Comparison of ENCODE assay signal across 7 cellular contexts in genomic region chr4:171765514-171765913, GRCh38. TPM values are rescaled to one million over a fixed set of nuclear protein-coding genes. Genes with fewer than 3 reads are reported as not detected.
"Had no signal": no experiment of that assay in that cellular context is flagged by ENCODE, and none has a peak within 500 bp of the region (broad histone marks: within the 10 kb centered on the region; RNA-seq: fewer than 3 reads in every experiment).

No MANE protein-coding gene starts in this region.

- H3K4me3 ChIP-seq: GM23338 had no signal

- H3K27ac ChIP-seq: HL-60 had no signal

- ATAC-seq: GM23338, HepG2 had no signal

- DNase-seq: H9, HCEC 1CT, KBM-7 had no signal

RNA-seq across cellular contexts. Expression of gene GALNTL6, which starts 47.7 kb away (rescaled TPM):
- total RNA-seq: H9, HepG2, HT1080 had no signal
